ENCODE assay signal across 9 cellular contexts in genomic region chr19:53772943-53773342, GRCh38. TPM values are rescaled to one million over a fixed set of nuclear protein-coding genes. Genes with fewer than 3 reads are reported as not detected.
A peak's percentile ranks its signal among the peaks of the same experiment; 100 is the strongest.
DNase-seq lines count a peak whose midpoint lies in the region; ATAC-seq and TF ChIP-seq lines count a peak whose summit lies in the region.
"Had no signal": no experiment of that assay in that cellular context is flagged by ENCODE, and none has a peak within 500 bp of the region (broad histone marks: within the 10 kb centered on the region; RNA-seq: fewer than 3 reads in every experiment).

No MANE protein-coding gene starts in this region.

- H3K36me3 ChIP-seq in BE2C, result no peaks in the 10 kb centered on the region
- no peaks in the 10 kb centered on the region for H3K36me3 ChIP-seq in H7 (replicated peaks; ENCODE audit: control insufficient read depth, insufficient read depth, low read length)
- no peaks in the 10 kb centered on the region for H3K36me3 ChIP-seq in NT2/D1 (ENCODE audit: insufficient read depth, insufficient read length, low read length)
- no peaks in the 10 kb centered on the region for H3K36me3 ChIP-seq in sigmoid colon

- H3K36me3 Mint-ChIP-seq in activated T-cell treated with anti-CD3 and anti-CD28 coated beads, Interleukin-2, amount 50 U/mL, for 72 hours (ENCODE audit: insufficient read depth in 2 of 2), result no peaks in the 10 kb centered on the region
- H3K36me3 Mint-ChIP-seq in glutamatergic neuron (ENCODE audit: unreplicated experiment), result no peaks in the 10 kb centered on the region

- intact Hi-C loops in sigmoid colon (cut with DNase I), result no loop called here

- no peak for TF ChIP-seq EP300 in sigmoid colon (IDR thresholded peaks at IDR 0.05)

- H3K27me3 Mint-ChIP-seq in activated T-cell treated with anti-CD3 and anti-CD28 coated beads, Interleukin-2, amount 50 U/mL, for 72 hours (ENCODE audit: low read depth), result peaks cover 8% of the 10 kb centered on the region
- H3K27me3 Mint-ChIP-seq in glutamatergic neuron (ENCODE audit: unreplicated experiment), result peaks cover under 1% of the 10 kb centered on the region

- H3K4me1 Mint-ChIP-seq in activated T-cell treated with anti-CD3 and anti-CD28 coated beads, Interleukin-2, amount 50 U/mL, for 72 hours (ENCODE audit: low read depth), result no peaks in the 10 kb centered on the region
- peaks cover 8% of the 10 kb centered on the region for H3K4me1 Mint-ChIP-seq in glutamatergic neuron (ENCODE audit: low read depth, unreplicated experiment)

- DNase-seq in BE2C (peak; percentile 59), H7 (peak; percentile 66), NT2/D1 (ENCODE audit: low read depth, low spot score) (peak; percentile 42), glutamatergic neuron (peak; percentile 63), sigmoid colon (no peak)
- peak; percentile 38 to 45 for DNase-seq in activated T-cell treated with anti-CD3 and anti-CD28 coated beads, Interleukin-2, amount 50 U/mL, for 72 hours
- no peak for DNase-seq in NK-92 treated with Interleukin-12 subunit alpha and Interleukin-12 subunit beta, amount 100 ng/mL, for 24 hours (lab: John Stamatoyannopoulos, UW)

- TF ChIP-seq CTCF in BE2C (IDR thresholded peaks at IDR 0.05; ENCODE audit: low read depth, low read length) (peak; percentile 72), glutamatergic neuron (IDR thresholded peaks at IDR 0.05; ENCODE audit: partially characterized antibody, unreplicated experiment) (peak; percentile 92), sigmoid colon (IDR thresholded peaks at IDR 0.05) (peak; percentile 9 to 66 (median 36))

- no peak for ATAC-seq in activated T-cell treated with anti-CD3 and anti-CD28 coated beads, Interleukin-2, amount 50 U/mL, for 72 hours (replicated peaks in 1 of 2)
- ATAC-seq in GM18868 (IDR thresholded peaks at IDR 0.05; ENCODE audit: unreplicated experiment), result no peak

- no peak overlapping the region for H3K27ac Mint-ChIP-seq in activated T-cell treated with anti-CD3 and anti-CD28 coated beads, Interleukin-2, amount 50 U/mL, for 72 hours
- no peak overlapping the region for H3K27ac Mint-ChIP-seq in glutamatergic neuron (ENCODE audit: unreplicated experiment)
- H3K27ac Mint-ChIP-seq: stimulated activated naive CD8-positive, alpha-beta T cell treated with anti-CD3 and anti-CD28 coated beads, Interleukin-15, Interleukin-2, amounts not matched to agents 100 ng/mL and 50 ng/mL, for 24 hours had no signal

- no peaks in the 10 kb centered on the region for H3K4me1 ChIP-seq in BE2C
- H3K4me1 ChIP-seq in NT2/D1 (ENCODE audit: insufficient read depth, insufficient read length), result no peaks in the 10 kb centered on the region
- H3K4me1 ChIP-seq in sigmoid colon, result no peaks in the 10 kb centered on the region

- no peak overlapping the region for H3K4me3 Mint-ChIP-seq in activated T-cell treated with anti-CD3 and anti-CD28 coated beads, Interleukin-2, amount 50 U/mL, for 72 hours
- no peak overlapping the region for H3K4me3 Mint-ChIP-seq in glutamatergic neuron (ENCODE audit: unreplicated experiment)
- H3K4me3 Mint-ChIP-seq: stimulated activated naive CD8-positive, alpha-beta T cell treated with anti-CD3 and anti-CD28 coated beads, Interleukin-15, Interleukin-2, amounts not matched to agents 100 ng/mL and 50 ng/mL, for 24 hours had no signal

- H3K27ac ChIP-seq in sigmoid colon, result no peak overlapping the region

- H3K9me3 ChIP-seq in BE2C (no peaks in the 10 kb centered on the region), NT2/D1 (ENCODE audit: insufficient read depth, low read length) (no peaks in the 10 kb centered on the region), sigmoid colon (no peaks in the 10 kb centered on the region)

- no peak overlapping the region for H3K9ac ChIP-seq in NT2/D1 (ENCODE audit: insufficient read length, low read depth)

- H3K9me3 Mint-ChIP-seq in activated T-cell treated with anti-CD3 and anti-CD28 coated beads, Interleukin-2, amount 50 U/mL, for 72 hours, result no peaks in the 10 kb centered on the region
- no peaks in the 10 kb centered on the region for H3K9me3 Mint-ChIP-seq in glutamatergic neuron (ENCODE audit: unreplicated experiment)
- H3K9me3 Mint-ChIP-seq: stimulated activated naive CD8-positive, alpha-beta T cell treated with anti-CD3 and anti-CD28 coated beads, Interleukin-15, Interleukin-2, amounts not matched to agents 100 ng/mL and 50 ng/mL, for 24 hours had no signal

- H3K27me3 ChIP-seq in BE2C (no peaks in the 10 kb centered on the region), H7 (ENCODE audit: control insufficient read depth, insufficient read depth, low read length) (no peaks in the 10 kb centered on the region), NT2/D1 (ENCODE audit: insufficient read depth, insufficient read length) (no peaks in the 10 kb centered on the region), sigmoid colon (peaks cover 0 to 22% (median 0%) of the 10 kb centered on the region in 3 donors)

- WGBS in sigmoid colon, 2 donors, result 10 to 11% methylated on average over 5 of the region's 5 CpGs

- H3K4me3 ChIP-seq in BE2C (ENCODE audit: low read depth, low read length) (no peak overlapping the region), H7 (ENCODE audit: insufficient read depth, low read depth, low read length) (no peak overlapping the region), NT2/D1 (ENCODE audit: insufficient read length, low read depth) (no peak overlapping the region), sigmoid colon (no peak overlapping the region)

- no peak for TF ChIP-seq POLR2A in sigmoid colon (IDR thresholded peaks at IDR 0.05)

RNA-seq across cellular contexts. Expression of gene NLRP12, which starts 51.2 kb away (rescaled TPM):
- polyA plus RNA-seq in BE2C (2012; ENCODE audit: insufficient read depth, insufficient read length, low read depth), result not detected
- 12.7 and 16.1 TPM in 2 replicates for total RNA-seq in H7 (2014; rRNA removed; shearing (Covaris generic))
- total RNA-seq in activated T-cell treated with anti-CD3 and anti-CD28 coated beads, Interleukin-2, amount 50 U/mL, for 72 hours, result not detected
- 0.12 TPM for total RNA-seq in glutamatergic neuron (ENCODE audit: unreplicated experiment)
- total RNA-seq in sigmoid colon, result under 1 TPM in 3 of 4 donors, not detected in 1; 0.27 to 0.36 (median 0.33) TPM
- polyA plus RNA-seq in sigmoid colon, result under 1 TPM in 1 of 3 donors, not detected in 2; 0.10 TPM

Comparison
In these comparisons a context has a peak if more than half of its experiments do, and no peak if none do; other contexts are left out.
1. DNase-seq: peak in BE2C (single experiment), H7 (single experiment), NT2/D1 (single experiment), activated T-cell treated with anti-CD3 and anti-CD28 coated beads, Interleukin-2, amount 50 U/mL, for 72 hours (2 of 2) and glutamatergic neuron (single experiment); none in sigmoid colon (single experiment) and NK-92 treated with Interleukin-12 subunit alpha and Interleukin-12 subunit beta, amount 100 ng/mL, for 24 hours (single experiment).
2. CTCF ChIP-seq: peak in every context shown above with its lines; median percentile 92 in glutamatergic neuron; 72 in BE2C; 36 in sigmoid colon.
3. RNA of gene NLRP12, which starts 51.2 kb away (total RNA-seq): 12.7 to 16.1 TPM in H7; 0.27 to 0.36 TPM in sigmoid colon, 0.12 TPM in glutamatergic neuron (single experiment) and not detected in activated T-cell treated with anti-CD3 and anti-CD28 coated beads, Interleukin-2, amount 50 U/mL, for 72 hours; every median in the first group is over 10 times any median in the second.